Comparison of ENCODE assay signal across 9 cellular contexts in the genomic region with DNA sequence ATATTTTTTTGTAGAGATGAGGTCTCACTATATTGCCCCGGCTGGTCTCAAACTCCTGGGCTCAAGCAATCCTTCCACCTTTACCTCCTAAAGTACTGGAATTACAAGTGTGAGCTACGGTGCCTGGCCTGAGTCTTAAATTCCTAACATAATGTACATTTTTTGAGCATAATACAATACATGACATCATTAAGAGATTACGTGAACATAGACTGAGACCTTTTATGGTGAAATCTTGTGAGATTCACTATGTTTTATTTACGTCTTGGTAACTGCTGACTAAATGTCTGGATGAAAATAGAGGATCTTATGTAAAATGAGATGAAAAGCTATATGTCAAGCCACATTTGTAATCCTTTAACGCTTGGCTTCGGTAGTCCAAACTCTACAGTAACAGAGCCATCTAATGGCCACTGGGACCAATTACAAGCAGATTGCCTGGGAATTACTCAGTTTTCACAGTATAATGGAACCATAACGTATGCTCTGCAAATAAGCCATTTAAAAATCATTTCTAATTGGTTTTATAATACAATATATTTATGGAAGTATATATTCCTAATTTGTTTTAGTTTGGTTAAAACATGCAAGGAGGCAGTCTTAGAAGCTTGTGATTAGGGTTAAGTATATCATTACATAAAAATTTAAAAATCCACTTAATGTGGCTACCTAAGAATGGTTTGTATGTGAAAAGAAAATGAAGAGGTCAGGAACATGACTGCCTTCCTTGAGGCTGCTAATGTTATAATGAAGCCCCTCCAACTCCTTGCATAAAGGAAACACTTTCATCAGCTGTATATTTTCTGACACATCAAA. TPM values are rescaled to one million over a fixed set of nuclear protein-coding genes. Genes with fewer than 3 reads are reported as not detected.
DNase-seq lines count a peak whose midpoint lies in the region; ATAC-seq, FAIRE-seq and TF ChIP-seq lines count a peak whose summit lies in the region.
"Had no signal": no experiment of that assay in that cellular context is flagged by ENCODE, and none has a peak within 500 bp of the region (broad histone marks: within the 10 kb centered on the region; RNA-seq: fewer than 3 reads in every experiment).

No MANE protein-coding gene starts in this region.

- H3K9me3 ChIP-seq in K562 (replicated peaks; ENCODE audit: control insufficient read depth, insufficient read depth, low read depth, low read length) (no peaks in the 10 kb centered on the region), hepatocyte (ENCODE audit: low read depth) (no peaks in the 10 kb centered on the region), gastrocnemius medialis (no peaks in the 10 kb centered on the region)

- no peak; the same call in 1 of the 2 replicates for TF ChIP-seq EP300 in K562 (IDR thresholded peaks at IDR 0.05; ENCODE audit: low read length)

- in situ Hi-C loops in K562 (cut with MboI), result no loop called here
- in situ Hi-C loops in gastrocnemius medialis (cut with MboI; ENCODE audit: low sequenced_read_pairs in 4 of 4), result loop anchor here in 2 of 4 donors (5.0 kb wide), 1 partner anchor 83 kb away; no protein-coding TSS in a partner anchor

- peaks cover 3 to 6% of the 10 kb centered on the region in 2 experiments; a peak in 2 of 5 replicates for H3K4me1 ChIP-seq in K562 (replicated peaks in 1 of 2; ENCODE audit: control insufficient read depth in 2 of 2, insufficient read depth in 2 of 2, low read length in 2 of 2)
- no peaks in the 10 kb centered on the region for H3K4me1 ChIP-seq in hepatocyte (ENCODE audit: insufficient read depth)
- H3K4me1 ChIP-seq in gastrocnemius medialis, result no peaks in the 10 kb centered on the region

- H3K27me3 ChIP-seq in K562 (ENCODE audit: control insufficient read depth in 2 of 2, insufficient read depth in 2 of 2, low read length in 2 of 2) (no peaks in the 10 kb centered on the region), hepatocyte (no peaks in the 10 kb centered on the region), gastrocnemius medialis (no peaks in the 10 kb centered on the region)

- H3K9me1 ChIP-seq in K562 (ENCODE audit: control insufficient read depth, insufficient read depth, low read length), result no peaks in the 10 kb centered on the region

- TF ChIP-seq CTCF in K562 (IDR thresholded peaks at IDR 0.05 in 2 of 3, conservative IDR thresholded peaks at IDR 0.05 in 1 of 3; ENCODE audit: insufficient read depth in 2 of 3, low read depth in 1 of 3, low read length in 3 of 3), result peak; percentile 75 to 93 (median 81)
- TF ChIP-seq CTCF in hepatocyte (IDR thresholded peaks at IDR 0.05; ENCODE audit: poor library complexity), result peak; percentile 92
- peak; percentile 51 to 76 (median 66) for TF ChIP-seq CTCF in gastrocnemius medialis (IDR thresholded peaks at IDR 0.05 in 4 of 5, conservative IDR thresholded peaks at IDR 0.05 in 1 of 5)

- no peaks in the 10 kb centered on the region for H4K20me1 ChIP-seq in K562 (replicated peaks; ENCODE audit: control insufficient read depth, insufficient read depth, low read length)
- H4K20me1 ChIP-seq in hepatocyte (ENCODE audit: insufficient read depth, poor library complexity, severe bottlenecking), result no peaks in the 10 kb centered on the region

- POLR2A ChIA-PET in K562 (lab: Yijun Ruan, JAX), result interaction anchor here (0.7 to 1.0 kb wide), 2 partner anchors 41 to 75 kb away, joined by 3 read pairs; no protein-coding TSS in a partner anchor

- peak; percentile 15 for DNase-seq in ELF-1 (ENCODE audit: low read depth, low spot score)
- peak; percentile 35 for DNase-seq in HuH-7.5 (ENCODE audit: low spot score)
- peak; percentile 17 for DNase-seq in NOMO-1 treated with dmso at 0.1 percent for 144 hours (lab: John Stamatoyannopoulos, UW; ENCODE audit: unreplicated experiment)
- peak; percentile 55 to 80 (median 68) for DNase-seq in K562 (ENCODE audit: extremely low read depth in 1 of 4, low spot score in 3 of 4)
- DNase-seq in hepatocyte (ENCODE audit: low spot score), result peak; percentile 81
- no peak for DNase-seq in gastrocnemius medialis
- DNase-seq in ureter (ENCODE audit: low spot score), result no peak
- DNase-seq: activated T-cell treated with anti-CD3 and anti-CD28 coated beads, Interleukin-2, amount 50 U/mL, for 4 hours had no signal

- intact Hi-C loops in K562 (cut with micrococcal nuclease) (loop anchor here (1.0 to 5.0 kb wide), 4 partner anchors 62 to 373 kb away; partner anchors contain the start of gene ITGB3), gastrocnemius medialis (cut with DNase I; ENCODE audit: low total_unique reads) (loop anchor here (1.0 to 5.0 kb wide), 2 partner anchors 63 to 86 kb away; partner anchors contain the start of gene ITGB3)

- H3K4me3 ChIP-seq in K562 (no peak overlapping the region), hepatocyte (no peak overlapping the region), gastrocnemius medialis (no peak overlapping the region)

- no peaks in the 10 kb centered on the region for H3K9me2 ChIP-seq in hepatocyte (replicated peaks; ENCODE audit: insufficient read depth)

- H3K9ac ChIP-seq in K562 (ENCODE audit: insufficient read depth in 1 of 2, low read depth in 2 of 2, low read length in 2 of 2), result 0 out of 4 replicates have a peak overlapping the region, but pooled peaks of 1 of the 2 experiments have one; percentile 5

- ATAC-seq in K562 (peak; percentile 94), gastrocnemius medialis (peak; percentile 66 to 70), GM21526 (IDR thresholded peaks at IDR 0.05; ENCODE audit: low FRiP score, unreplicated experiment) (no peak)

- H2AFZ ChIP-seq in K562 (ENCODE audit: low read depth, low read length), result peak overlapping the region; percentile 74
- no peak overlapping the region for H2AFZ ChIP-seq in hepatocyte

- H3K27ac ChIP-seq in K562 (ENCODE audit: extremely low read depth, low read depth, low read length), result no peak overlapping the region
- peak overlapping the region; percentile 60 for H3K27ac ChIP-seq in hepatocyte
- H3K27ac ChIP-seq in gastrocnemius medialis, result peak overlapping the region in 3 of 4 donors; percentile 4 to 27 (median 18)

- peak; percentile 94 for FAIRE-seq in K562 (lab: Jason Lieb, UNC)

- CTCF ChIA-PET in K562 (lab: Yijun Ruan, JAX; ENCODE audit: low intra/inter-chr PET ratio), result interaction anchor here (0.5 to 4.4 kb wide), 3 partner anchors 64 to 373 kb away, joined by 3 to 58 read pairs (median 4); no protein-coding TSS in a partner anchor

- peak; percentile 99 to 100 for TF ChIP-seq RAD21 in K562 (CRISPR knock-in tag; conservative IDR thresholded peaks at IDR 0.05 in 1 of 2, IDR thresholded peaks at IDR 0.05 in 1 of 2)

- H3K4me2 ChIP-seq in K562 (ENCODE audit: insufficient read depth, low read length) (no peak overlapping the region), hepatocyte (no peak overlapping the region)

- H3K36me3 ChIP-seq in K562 (ENCODE audit: control insufficient read depth, insufficient read depth, low read length) (no peaks in the 10 kb centered on the region), hepatocyte (replicated peaks; ENCODE audit: insufficient read depth, low read depth) (no peaks in the 10 kb centered on the region), gastrocnemius medialis (no peaks in the 10 kb centered on the region)

- BruUV-seq in K562 (replicated peaks; lab: Mats Ljungman, UMichigan), result no TSS peak

- TF ChIP-seq POLR2A in K562 (conservative IDR thresholded peaks at IDR 0.05) (no peak), gastrocnemius medialis (IDR thresholded peaks at IDR 0.05) (no peak)

- no peaks in the 10 kb centered on the region for H3K79me2 ChIP-seq in K562 (ENCODE audit: control insufficient read depth, insufficient read depth, low read length)
- no peaks in the 10 kb centered on the region for H3K79me2 ChIP-seq in hepatocyte

- 28% methylated on average over 7 of the region's 7 CpGs for WGBS in K562 (ENCODE audit: insufficient coverage, low coverage, missing lambda C conversion rate)
- 15% methylated on average over 7 of the region's 7 CpGs for WGBS in hepatocyte (ENCODE audit: low lambda C conversion rate, missing lambda C conversion rate)

TF ChIP-seq in K562, 482 proteins besides CTCF, POLR2A, EP300 and RAD21 (continues in another document):
- TF ChIP-seq ZNF830 (CRISPR knock-in tag; IDR thresholded peaks at IDR 0.05) (no peak), CTBP1 (IDR thresholded peaks at IDR 0.05; ENCODE audit: borderline replicate concordance) (0 out of 2 replicates have a peak, but pooled peaks have one; percentile 25), RB1 (IDR thresholded peaks at IDR 0.05; ENCODE audit: low read depth) (peak; percentile 21; the same call in 1 of the 2 replicates), SP1 (CRISPR knock-in tag; IDR thresholded peaks at IDR 0.05) (peak; percentile 19; the same call in 1 of the 2 replicates), ATF1 (CRISPR knock-in tag; IDR thresholded peaks at IDR 0.05) (no peak), ATF1 (tag; IDR thresholded peaks at IDR 0.05) (0 out of 2 replicates have a peak, but pooled peaks have one; percentile 21), MAZ (CRISPR knock-in tag; conservative IDR thresholded peaks at IDR 0.05 in 1 of 2, IDR thresholded peaks at IDR 0.05 in 1 of 2) (peak in 1 of 2 experiments; percentile 54; a peak in 2 of 4 replicates), ARID2 (IDR thresholded peaks at IDR 0.05) (peak; percentile 94), ZNF57 (CRISPR knock-in tag; IDR thresholded peaks at IDR 0.05) (no peak)

RNA-seq across cellular contexts. Expression of gene EFCAB13, which starts 8.1 kb away (rescaled TPM):
- 1.8 and 4.2 TPM in 2 replicates for total RNA-seq in K562 (2011; cell fraction: chromatin; rRNA removed; ENCODE audit: low replicate concordance)
- 0.66 TPM in 1 of 2 replicates, not detected in the other for total RNA-seq in K562 (2011; cell fraction: nucleolus; rRNA removed)
- 1.1 and 2.4 TPM in 2 replicates for total RNA-seq in K562 (2011; cell fraction: nucleoplasm; rRNA removed)
- total RNA-seq in K562 (2014; rRNA removed), result 1.3 and 3.1 TPM in 2 replicates
- total RNA-seq in K562 (2014; rRNA removed; fragmentation: Illumina TruSeq; extraction: Trizol), result 1.3 TPM in 2 replicates
- 0.69 and 1.2 TPM in 2 replicates for total RNA-seq in K562 (2015; rRNA removed; fragmentation: Illumina TruSeq; extraction: Trizol)
- 1.0 and 2.6 TPM in 2 replicates for total RNA-seq in K562 (2021)
- polyA plus RNA-seq in K562 (2011; rRNA removed), result 0.70 and 1.1 TPM in 2 replicates
- 0.09 TPM in 1 of 2 replicates, not detected in the other for polyA plus RNA-seq in K562 (2011; cell fraction: cytosol; rRNA removed)
- polyA plus RNA-seq in K562 (2011; cell fraction: nucleus; rRNA removed), result 1.0 and 1.2 TPM in 2 replicates
- 0.83 and 2.9 TPM in 2 replicates for polyA plus RNA-seq in K562 (2012)
- 0.95 and 1.2 TPM in 2 replicates for polyA plus RNA-seq in K562 (2014; fragmentation: Illumina TruSeq; extraction: Trizol)
- polyA plus RNA-seq in K562 (2014; fragmentation: Nextera tagmentation; extraction: Ambion mirVana), result under 1 TPM; 0.46 TPM
- polyA plus RNA-seq in K562 (2014; rRNA removed), result 0.32 and 2.7 TPM in 2 replicates
- 1.6 and 2.1 TPM in 2 replicates for polyA minus RNA-seq in K562 (2011; rRNA and poly(A)+ RNA removed)
- polyA minus RNA-seq in K562 (2011; cell fraction: cytosol; rRNA and poly(A)+ RNA removed), result not detected in 2 replicates
- 0.67 and 1.4 TPM in 2 replicates for polyA minus RNA-seq in K562 (2011; cell fraction: nucleus; rRNA and poly(A)+ RNA removed)
- 3.1 and 7.9 TPM in 2 replicates for total RNA-seq in hepatocyte
- polyA plus RNA-seq in hepatocyte, result 1.9 and 2.1 TPM in 2 replicates
- total RNA-seq in gastrocnemius medialis, result 1 to 10 TPM; 1.4 to 2.5 (median 1.8) TPM
- total RNA-seq in ureter, result 15.4 TPM

Comparison
In these comparisons a context has a peak if more than half of its experiments do, and no peak if none do; other contexts are left out.
1. DNase-seq: peak in ELF-1 (single experiment), HuH-7.5 (single experiment), NOMO-1 treated with dmso at 0.1 percent for 144 hours (single experiment), K562 (4 of 4) and hepatocyte (single experiment); none in gastrocnemius medialis (0 of 2) and ureter (single experiment).
2. Peak in every context shown above with its lines, with median percentiles within 50 percentile points of each other: CTCF ChIP-seq.